In genomic region chr17:77095461-77095860, GRCh38 we compare ENCODE assay signal across 20 cellular contexts. TPM values are rescaled to one million over a fixed set of nuclear protein-coding genes. Genes with fewer than 3 reads are reported as not detected.
DNase-seq lines count a peak whose midpoint lies in the region; ATAC-seq and TF ChIP-seq lines count a peak whose summit lies in the region.
"Had no signal": no experiment of that assay in that cellular context is flagged by ENCODE, and none has a peak within 500 bp of the region (broad histone marks: within the 10 kb centered on the region; RNA-seq: fewer than 3 reads in every experiment).

No MANE protein-coding gene starts in this region.

- 0 out of 2 replicates have a peak, but pooled peaks cover 3% of the 10 kb centered on the region for H3F3A ChIP-seq in OCI-LY1 (ENCODE audit: insufficient read depth, low read length)

- no peak for TF ChIP-seq POLR2A in gastroesophageal sphincter (IDR thresholded peaks at IDR 0.05)

- H3K4me1 ChIP-seq in cardiac muscle cell (ENCODE audit: low read depth) (peaks cover 14% of the 10 kb centered on the region), right cardiac atrium (ENCODE audit: control insufficient read depth, insufficient read depth, low read length) (peaks cover 12% of the 10 kb centered on the region), OCI-LY1 (ENCODE audit: insufficient read depth, low read length, severe bottlenecking) (peaks cover 21% of the 10 kb centered on the region), gastroesophageal sphincter (peaks cover 7 to 79% (median 32%) of the 10 kb centered on the region in 3 donors), upper lobe of right lung (peaks cover 50% of the 10 kb centered on the region)

- H3K4me3 ChIP-seq in cardiac muscle cell (no peak overlapping the region), right cardiac atrium (ENCODE audit: low read length) (no peak overlapping the region), OCI-LY1 (ENCODE audit: low read depth, low read length, poor library complexity, severe bottlenecking) (no peak overlapping the region), gastroesophageal sphincter (no peak overlapping the region), upper lobe of right lung (no peak overlapping the region)
- H3K4me3 ChIP-seq: sigmoid colon had no signal

- H3K27ac ChIP-seq in cardiac muscle cell (peak overlapping the region; percentile 75), right cardiac atrium (ENCODE audit: low read length) (no peak overlapping the region), OCI-LY1 (ENCODE audit: low read depth, low read length, poor library complexity, severe bottlenecking) (peak overlapping the region; percentile 30), gastroesophageal sphincter (peak overlapping the region in 3 of 4 donors; percentile 9 to 82 (median 74)), upper lobe of right lung (peak overlapping the region; percentile 70)
- H3K27ac ChIP-seq: parathyroid adenoma had no signal

- H3K4me2 ChIP-seq in OCI-LY1 (ENCODE audit: low read length) = no peak overlapping the region

- ATAC-seq in right cardiac atrium (no peak), gastroesophageal sphincter (no peak), upper lobe of right lung (no peak), GM18517 (IDR thresholded peaks at IDR 0.05; ENCODE audit: unreplicated experiment) (no peak)
- ATAC-seq: esophagus mucosa had no signal

- TF ChIP-seq CTCF in cardiac muscle cell (IDR thresholded peaks at IDR 0.05; ENCODE audit: low read depth, low read length) (no peak), OCI-LY1 (IDR thresholded peaks at IDR 0.05; ENCODE audit: low read length) (no peak), gastroesophageal sphincter (IDR thresholded peaks at IDR 0.05) (no peak), upper lobe of right lung (IDR thresholded peaks at IDR 0.05) (no peak)

- H3K36me3 ChIP-seq in cardiac muscle cell (peaks cover 6% of the 10 kb centered on the region), OCI-LY1 (ENCODE audit: insufficient read depth, low read length) (peaks cover 87% of the 10 kb centered on the region), gastroesophageal sphincter (peaks cover 0 to 56% of the 10 kb centered on the region in 2 donors), upper lobe of right lung (peaks cover 51% of the 10 kb centered on the region)

- no peaks in the 10 kb centered on the region for H3K27me3 ChIP-seq in cardiac muscle cell
- no peaks in the 10 kb centered on the region for H3K27me3 ChIP-seq in right cardiac atrium (ENCODE audit: control insufficient read depth, insufficient read depth)
- no peaks in the 10 kb centered on the region for H3K27me3 ChIP-seq in OCI-LY1 (ENCODE audit: insufficient read depth, low read length)
- H3K27me3 ChIP-seq in gastroesophageal sphincter = no peaks in the 10 kb centered on the region
- no peaks in the 10 kb centered on the region for H3K27me3 ChIP-seq in upper lobe of right lung
- H3K27me3 ChIP-seq: sigmoid colon had no signal

- TF ChIP-seq EP300 in gastroesophageal sphincter (IDR thresholded peaks at IDR 0.05) = no peak

- DNase-seq in cardiac muscle cell (ENCODE audit: low read depth in 1 of 2, low spot score in 1 of 2) (no peak), right cardiac atrium (no peak), upper lobe of right lung (no peak), HUDEP-2 (lab: John Stamatoyannopoulos, UW; ENCODE audit: unreplicated experiment in 76 of 76) (no peak)
- DNase-seq in effector CD4-positive, alpha-beta T cell = no peak
- DNase-seq: activated CD4-positive, alpha-beta T cell treated with anti-CD3 and anti-CD28 coated beads for 48 hours; Calu3; DND-41; effector memory CD4-positive, alpha-beta T cell; foreskin melanocyte; hypothalamus; MV-4-11; NCI-H526; sigmoid colon; trophoblast cell had no signal

- H2AFZ ChIP-seq in OCI-LY1 (ENCODE audit: low read length) = no peak overlapping the region
- H2AFZ ChIP-seq: parathyroid adenoma had no signal

- no peaks in the 10 kb centered on the region for H3K9me2 ChIP-seq in OCI-LY1 (ENCODE audit: low read depth, low read length)

- H3K9me3 ChIP-seq in cardiac muscle cell (ENCODE audit: low read depth) = no peaks in the 10 kb centered on the region
- H3K9me3 ChIP-seq in right cardiac atrium (ENCODE audit: control insufficient read depth, low read length) = no peaks in the 10 kb centered on the region
- H3K9me3 ChIP-seq in OCI-LY1 (ENCODE audit: low read length) = no peaks in the 10 kb centered on the region
- H3K9me3 ChIP-seq in gastroesophageal sphincter = no peaks in the 10 kb centered on the region
- no peaks in the 10 kb centered on the region for H3K9me3 ChIP-seq in upper lobe of right lung
- H3K9me3 ChIP-seq: sigmoid colon had no signal

- H4K20me1 ChIP-seq in OCI-LY1 (ENCODE audit: insufficient read depth, low read length) = no peaks in the 10 kb centered on the region

- 95% methylated on average over 7 of the region's 7 CpGs for WGBS in right cardiac atrium
- 86 to 100% methylated on average over 1 to 3 of the region's 7 CpGs for WGBS in gastroesophageal sphincter (ENCODE audit: low coverage in 1 of 2), 2 donors

- intact Hi-C loops in right cardiac atrium (cut with DNase I) (loop anchor here (5.0 to 10.0 kb wide), 4 partner anchors 37 to 119 kb away; partner anchors contain the start of gene SEC14L1 (in 3 of the 4)), upper lobe of right lung (cut with DNase I) (loop anchor here (10.0 kb wide), 2 partner anchors 49 to 119 kb away; partner anchors contain the start of gene SEC14L1)

- H3K9ac ChIP-seq in OCI-LY1 (ENCODE audit: low read length) = no peak overlapping the region
- H3K9ac ChIP-seq: parathyroid adenoma had no signal

- H3K79me2 ChIP-seq in OCI-LY1 (ENCODE audit: insufficient read depth, low read length) = peaks cover 4% of the 10 kb centered on the region; the same call in 1 of the 2 replicates
- H3K79me2 ChIP-seq: parathyroid adenoma had no signal

RNA-seq across cellular contexts. Expression of gene SEC14L1, which starts 45.3 kb away (rescaled TPM):
- total RNA-seq in cardiac muscle cell (25.5 and 26.0 TPM in 2 replicates), right cardiac atrium (10 to 100 TPM; 47.2 to 58.4 (median 50.1) TPM), gastroesophageal sphincter (10 to 100 TPM; 38.4 to 86.1 (median 40.1) TPM), upper lobe of right lung (144 TPM)
- polyA plus RNA-seq in cardiac muscle cell (30.0 and 32.4 TPM in 2 replicates), right cardiac atrium (39.6 TPM)
